In the genomic region with DNA sequence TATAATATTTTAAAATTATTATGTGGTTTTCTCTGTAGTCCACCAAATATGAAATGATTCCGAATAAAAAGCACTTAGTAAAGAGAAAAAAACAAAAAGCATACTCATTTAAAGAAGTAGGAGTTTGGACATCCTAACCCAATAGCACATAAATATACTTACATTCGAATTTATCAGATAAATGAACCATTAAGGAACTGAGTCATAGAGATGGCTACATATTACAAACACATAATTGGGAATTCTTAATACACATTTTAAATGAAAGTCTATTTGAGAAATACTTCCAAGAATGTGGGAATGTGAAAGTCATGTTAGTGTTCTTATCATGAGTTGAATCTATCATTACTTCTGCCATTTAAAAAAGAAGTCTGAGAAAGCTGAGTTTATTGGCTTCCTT, we compare ENCODE assay signal across 19 cellular contexts.
DNase-seq lines count a peak whose midpoint lies in the region; ATAC-seq and TF ChIP-seq lines count a peak whose summit lies in the region.
"Had no signal": no experiment of that assay in that cellular context is flagged by ENCODE, and none has a peak within 500 bp of the region (broad histone marks: within the 10 kb centered on the region; RNA-seq: fewer than 3 reads in every experiment).

No MANE protein-coding gene starts in this region.

- H3K36me3 Mint-ChIP-seq in T-cell (peaks cover 29% of the 10 kb centered on the region), memory B cell (peaks cover 8% of the 10 kb centered on the region)

- no peak overlapping the region for H2AFZ ChIP-seq in ACC112 (ENCODE audit: low read length, unreplicated experiment)

- DNase-seq in T-cell (no peak), memory B cell (ENCODE audit: low spot score in 2 of 2) (no peak)

- H3K4me3 ChIP-seq in ACC112 (ENCODE audit: low read depth, low read length), result no peak overlapping the region
- H3K4me3 ChIP-seq: cardiac muscle cell, coronary artery, prostate gland, sigmoid colon, SJSA1, thoracic aorta had no signal

- peaks cover 31% of the 10 kb centered on the region for H3K36me3 ChIP-seq in ACC112 (ENCODE audit: insufficient read depth, low read length)

- 0 out of 2 replicates have a peak, but pooled peaks have one; percentile 23 for TF ChIP-seq CTCF in C4-2B (conservative IDR thresholded peaks at IDR 0.05)

- POLR2A ChIA-PET in T-cell (lab: Charles Lee), result no interaction called here

- H3K27me3 ChIP-seq in ACC112 (ENCODE audit: insufficient read depth, low read length), result no peaks in the 10 kb centered on the region
- H3K27me3 ChIP-seq: cardiac muscle cell, foreskin keratinocyte, sigmoid colon, SJSA1 had no signal

- H3K79me2 ChIP-seq in ACC112 (ENCODE audit: control insufficient read depth, insufficient read depth, low read length, unreplicated experiment), result no peaks in the 10 kb centered on the region

- ATAC-seq in T-cell (replicated peaks in 1 of 4), result no peak
- no peak for ATAC-seq in memory B cell (ENCODE audit: low read depth)
- no peak for ATAC-seq in GM21825 (IDR thresholded peaks at IDR 0.05; ENCODE audit: unreplicated experiment)
- ATAC-seq in HG03280 (IDR thresholded peaks at IDR 0.05; ENCODE audit: unreplicated experiment), result no peak
- ATAC-seq in HG03342 (IDR thresholded peaks at IDR 0.05; ENCODE audit: unreplicated experiment), result no peak

- 0 out of 2 replicates have a peak overlapping the region, but pooled peaks have one; percentile 18 for H3K27ac ChIP-seq in ACC112 (ENCODE audit: low read depth, low read length)
- no peak overlapping the region for H3K27ac ChIP-seq in C4-2B
- H3K27ac ChIP-seq: cardiac muscle cell, coronary artery, foreskin keratinocyte, KMS-11, prostate gland, SJSA1, thoracic aorta had no signal

- H3K27me3 Mint-ChIP-seq in T-cell, result no peaks in the 10 kb centered on the region
- H3K27me3 Mint-ChIP-seq in memory B cell, result no peaks in the 10 kb centered on the region
- H3K27me3 Mint-ChIP-seq: activated CD8-positive, alpha-beta T cell treated with anti-CD3 and anti-CD28 coated beads for 36 hours; CD4-positive, alpha-beta memory T cell; effector memory CD8-positive, alpha-beta T cell; T-helper 17 cell had no signal

- CTCF ChIA-PET in T-cell (lab: Charles Lee), result interaction anchor here (0.9 to 2.4 kb wide), 5 partner anchors 35 to 138 kb away, joined by 3 to 14 read pairs (median 4); no protein-coding TSS in a partner anchor

- peak overlapping the region; percentile 47 to 70 for H3K27ac Mint-ChIP-seq in T-cell
- peak overlapping the region; percentile 24 for H3K27ac Mint-ChIP-seq in memory B cell
- H3K27ac Mint-ChIP-seq: T-helper 17 cell had no signal

- H3K9me3 Mint-ChIP-seq in T-cell, result no peaks in the 10 kb centered on the region
- H3K9me3 Mint-ChIP-seq in memory B cell, result no peaks in the 10 kb centered on the region
- H3K9me3 Mint-ChIP-seq: activated CD8-positive, alpha-beta T cell treated with anti-CD3 and anti-CD28 coated beads for 36 hours; CD4-positive, alpha-beta memory T cell; effector memory CD8-positive, alpha-beta T cell had no signal

- H3K4me1 ChIP-seq in ACC112 (ENCODE audit: control insufficient read depth, insufficient read depth, low read length, unreplicated experiment), result peaks cover 6% of the 10 kb centered on the region
- H3K4me1 ChIP-seq: foreskin keratinocyte, prostate gland, SJSA1 had no signal

- H3K4me1 Mint-ChIP-seq in T-cell, result peaks cover 7 to 17% (median 14%) of the 10 kb centered on the region in 3 donors
- peaks cover 7% of the 10 kb centered on the region for H3K4me1 Mint-ChIP-seq in memory B cell

- H3K4me3 Mint-ChIP-seq in T-cell (no peak overlapping the region), memory B cell (no peak overlapping the region)
- H3K4me3 Mint-ChIP-seq: activated CD8-positive, alpha-beta T cell treated with anti-CD3 and anti-CD28 coated beads for 36 hours; CD4-positive, alpha-beta memory T cell; T-helper 17 cell had no signal
